ENCODE assay signal across 8 cellular contexts in the genomic region with DNA sequence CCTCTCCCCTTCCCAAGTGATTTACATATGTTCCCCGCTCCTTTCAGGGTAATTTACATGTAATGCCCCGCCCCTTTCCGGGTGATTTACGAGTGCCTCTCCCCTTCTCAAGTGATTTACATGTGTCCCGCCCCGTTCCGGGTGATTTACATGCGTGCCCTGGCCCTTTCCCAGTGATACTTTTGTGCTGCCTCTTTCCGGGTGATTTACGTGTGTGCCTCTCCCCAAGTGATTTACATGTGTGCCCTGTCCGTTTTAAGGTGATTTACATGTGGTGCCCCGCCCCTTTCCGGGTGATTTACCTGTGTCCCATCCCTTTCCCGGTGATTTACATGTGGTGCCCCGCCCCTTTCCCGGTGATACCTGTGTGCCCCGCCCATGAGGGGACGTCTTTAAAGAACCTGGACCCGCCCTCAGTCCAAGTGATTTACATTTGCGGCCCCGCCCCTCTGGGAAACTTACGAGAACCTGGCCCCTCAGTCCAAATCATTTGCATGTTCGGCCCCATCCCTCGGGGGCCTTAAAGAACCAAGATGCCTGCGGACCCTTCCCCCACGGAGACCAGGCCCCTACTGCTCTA. TPM values are rescaled to one million over a fixed set of nuclear protein-coding genes. Genes with fewer than 3 reads are reported as not detected.
A peak's percentile ranks its signal among the peaks of the same experiment; 100 is the strongest.
DNase-seq lines count a peak whose midpoint lies in the region; ATAC-seq, FAIRE-seq and TF ChIP-seq lines count a peak whose summit lies in the region.

No MANE protein-coding gene starts in this region.

- H3K4me1 ChIP-seq in Caco-2 = peaks cover 15% of the 10 kb centered on the region
- peaks cover 0 to 12% of the 10 kb centered on the region in 2 donors for H3K4me1 ChIP-seq in esophagus (ENCODE audit: control insufficient read depth in 2 of 2, insufficient read depth in 2 of 2, low read length in 1 of 2)

- peak overlapping the region; percentile 81 for H3K4me3 ChIP-seq in Caco-2 (ENCODE audit: low read depth, low read length)
- H3K4me3 ChIP-seq in esophagus (ENCODE audit: low read depth in 1 of 2, low read length in 2 of 2) = peak overlapping the region; percentile 44 to 58

- peaks cover 25% of the 10 kb centered on the region for H3K4me1 Mint-ChIP-seq in Caco-2 (ENCODE audit: low read depth, unreplicated experiment)

- BruUV-seq in Caco-2 (replicated peaks; lab: Mats Ljungman, UMichigan) = no TSS peak

- no peaks in the 10 kb centered on the region for H3K9me3 Mint-ChIP-seq in Caco-2 (ENCODE audit: unreplicated experiment)

- DNase-seq in Caco-2 (peak; percentile 97 to 100), HTR-8/SVneo (ENCODE audit: insufficient read length, low spot score) (peak; percentile 69), OCI-M1 (lab: John Stamatoyannopoulos, UW) (peak; percentile 100), myocyte (ENCODE audit: low read depth) (peak; percentile 72)
- peak; percentile 79 for DNase-seq in activated T-cell treated with anti-CD3 and anti-CD28 coated beads, Interleukin-2, amount 50 U/mL, for 1 hour
- peak; percentile 76 to 88 (median 86) for DNase-seq in stimulated activated naive CD4-positive, alpha-beta T cell (lab: John Stamatoyannopoulos, UW)

- CTCF ChIA-PET in Caco-2 (lab: Charles Lee) = interaction anchor here (0.6 to 1.9 kb wide), 5 partner anchors 16 to 683 kb away, joined by 3 to 12 read pairs (median 3); partner anchors contain the start of genes LENG8 and MBOAT7

- no peaks in the 10 kb centered on the region for H3K27me3 Mint-ChIP-seq in Caco-2 (ENCODE audit: insufficient read depth, unreplicated experiment)

- peak overlapping the region; percentile 89 to 99 for H3K27ac ChIP-seq in esophagus (ENCODE audit: low read depth in 2 of 2, low read length in 1 of 2)

- H3K4me3 Mint-ChIP-seq in Caco-2 (ENCODE audit: unreplicated experiment) = peak overlapping the region; percentile 92

- H3K36me3 Mint-ChIP-seq in Caco-2 (ENCODE audit: insufficient read depth, unreplicated experiment) = peaks cover 67% of the 10 kb centered on the region

- TF ChIP-seq CTCF in Caco-2 (IDR thresholded peaks at IDR 0.05; ENCODE audit: insufficient read depth in 1 of 2, low read depth in 1 of 2, low read length in 1 of 2, severe bottlenecking in 1 of 2, unreplicated experiment in 1 of 2) = no peak

- H3K9me3 ChIP-seq in Caco-2 = no peaks in the 10 kb centered on the region
- H3K9me3 ChIP-seq in esophagus (ENCODE audit: control insufficient read depth in 2 of 2, insufficient read depth in 1 of 2, low read depth in 1 of 2, low read length in 1 of 2) = no peaks in the 10 kb centered on the region

- ATAC-seq in GM21423 (IDR thresholded peaks at IDR 0.05; ENCODE audit: unreplicated experiment) = peak; percentile 40

- no peaks in the 10 kb centered on the region for H3K27me3 ChIP-seq in Caco-2 (replicated peaks; ENCODE audit: control insufficient read depth, insufficient read depth, low read length)
- H3K27me3 ChIP-seq in esophagus (ENCODE audit: control insufficient read depth in 1 of 2, insufficient read depth in 2 of 2, low read length in 2 of 2) = no peaks in the 10 kb centered on the region

- peak overlapping the region; percentile 99 for H3K27ac Mint-ChIP-seq in Caco-2 (ENCODE audit: unreplicated experiment)

- POLR2A ChIA-PET in Caco-2 (lab: Charles Lee) = interaction anchor here (0.6 to 3.1 kb wide), 5 partner anchors 15 to 327 kb away, joined by 3 to 48 read pairs (median 4); partner anchors contain the start of genes CNOT3, LENG8 and MBOAT7

- H3K36me3 ChIP-seq in Caco-2 (ENCODE audit: control insufficient read depth, insufficient read depth, low read length) (0 out of 2 replicates have a peak, but pooled peaks cover 2% of the 10 kb centered on the region), esophagus (ENCODE audit: control insufficient read depth in 2 of 2, insufficient read depth in 2 of 2, low read length in 1 of 2) (peaks cover 0 to 25% of the 10 kb centered on the region in 2 donors)

- 1% methylated on average over 26 of the region's 26 CpGs for WGBS in esophagus, 2 donors

- FAIRE-seq in HTR-8/SVneo (lab: Jason Lieb, UNC) = no peak

- intact Hi-C loops in Caco-2 (cut with micrococcal nuclease; ENCODE audit: unreplicated experiment) = loop anchor here (1.0 to 5.0 kb wide), 3 partner anchors 15 to 1678 kb away; partner anchors contain the start of genes LENG8, TSEN34 and ZNF444

RNA-seq across cellular contexts. Expression of gene LENG9, which starts 0.6 kb away (rescaled TPM):
- total RNA-seq in Caco-2 (2022) (6.7 and 6.9 TPM in 2 replicates), myocyte (5.2 and 6.9 TPM in 2 replicates)
- polyA plus RNA-seq in esophagus = 1 to 10 TPM; 4.4 to 5.8 TPM
- polyA plus RNA-seq in myocyte (2012) = 2.6 TPM

RNA-seq across cellular contexts. Expression of gene CDC42EP5, which starts 9.0 kb away (rescaled TPM):
- total RNA-seq in Caco-2 (2022) (7.1 and 8.6 TPM in 2 replicates), myocyte (4.4 and 6.2 TPM in 2 replicates)
- 10 to 100 TPM in 1 of 2 donors, 1 to 10 TPM in 1; 7.0 to 13.1 TPM for polyA plus RNA-seq in esophagus
- polyA plus RNA-seq in myocyte (2012) = 4.6 TPM

RNA-seq across cellular contexts. Expression of gene LENG8, which starts 15.1 kb away (rescaled TPM):
- total RNA-seq in Caco-2 (2022) = 143 and 148 TPM in 2 replicates
- 100 to 1,000 TPM in 1 of 2 donors, 10 to 100 TPM in 1; 55.3 to 137 TPM for polyA plus RNA-seq in esophagus
- total RNA-seq in myocyte = 50.6 and 55.1 TPM in 2 replicates
- polyA plus RNA-seq in myocyte (2012) = 108 TPM

RNA-seq across cellular contexts. Expression of gene LAIR2, which starts 38.5 kb away (rescaled TPM):
- total RNA-seq in Caco-2 (2022) (not detected in 2 replicates), myocyte (not detected in 2 replicates)
- under 1 TPM in 1 of 2 donors, not detected in 1; 0.08 TPM for polyA plus RNA-seq in esophagus
- polyA plus RNA-seq in myocyte (2012) = not detected

RNA-seq across cellular contexts. Expression of gene TTYH1, which starts 48.9 kb away (rescaled TPM):
- total RNA-seq in Caco-2 (2022) (not detected in 2 replicates), myocyte (not detected in 2 replicates)
- 1 to 10 TPM in 1 of 2 donors, under 1 TPM in 1; 0.82 to 3.7 TPM for polyA plus RNA-seq in esophagus
- 1.5 TPM for polyA plus RNA-seq in myocyte (2012)

Comparison
In these comparisons a context has a peak if more than half of its experiments do, and no peak if none do; other contexts are left out.
1. Peak in every context shown above with its lines: DNase-seq, ATAC-seq, H3K4me3 ChIP-seq and H3K27ac ChIP-seq.